22 cellular contexts compared by ENCODE assay signal in the genomic region with DNA sequence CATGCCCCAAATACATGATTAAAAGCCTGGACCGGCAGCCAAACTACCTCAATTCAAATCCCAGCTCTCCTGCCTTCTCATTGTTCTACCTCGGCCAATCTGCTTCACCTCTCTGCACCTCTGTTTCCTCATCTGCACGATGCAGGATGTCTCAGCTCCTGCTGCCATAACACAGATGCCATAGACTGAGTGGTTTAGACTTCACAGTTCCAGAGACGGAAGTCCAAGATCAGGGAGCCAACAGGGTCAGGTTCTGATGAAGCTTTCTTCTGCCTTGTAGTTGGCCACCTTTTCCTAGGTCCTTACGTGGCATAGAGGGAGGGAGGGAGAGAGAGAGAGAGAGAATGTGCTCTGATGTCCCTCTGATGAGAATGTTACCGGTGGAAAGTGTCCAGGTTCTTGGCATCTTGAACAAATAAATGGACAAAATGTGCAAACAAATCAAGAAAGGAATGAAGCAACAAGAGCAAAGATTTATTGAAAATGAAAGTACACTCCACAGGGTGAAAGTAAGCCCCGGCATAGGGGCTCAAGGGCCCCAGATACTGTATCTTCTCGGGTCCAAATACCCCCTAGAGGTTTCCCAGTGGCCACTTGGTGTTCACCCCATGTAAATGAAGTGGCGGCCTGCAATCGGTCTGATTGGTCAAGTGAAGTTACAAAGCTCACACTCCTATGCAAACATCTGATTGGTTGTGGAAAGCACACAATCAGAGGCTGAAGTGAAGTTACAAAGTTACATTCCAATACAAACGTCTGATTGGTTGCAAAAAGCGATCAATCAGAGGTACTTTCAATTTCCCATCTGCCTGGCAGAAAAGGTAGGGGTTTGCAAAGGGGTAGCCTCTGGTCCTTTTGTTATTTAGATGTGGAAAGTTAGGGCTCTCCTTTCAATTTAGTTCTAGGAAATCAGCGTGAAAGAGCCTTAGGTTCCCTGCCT.
"Had no signal": no experiment of that assay in that cellular context is flagged by ENCODE, and none has a peak within 500 bp of the region (broad histone marks: within the 10 kb centered on the region; RNA-seq: fewer than 3 reads in every experiment).

No MANE protein-coding gene starts in this region.

- H3K4me1 Mint-ChIP-seq: activated B cell treated with CpG ODN at 0.5 μM for 24 hours; activated naive CD8-positive, alpha-beta T cell treated with anti-CD3 and anti-CD28 coated beads, Interleukin-2, amount 10 ng/mL, durations not matched to agents 7 days and 5 days; naive B cell; stimulated activated memory B cell treated with anti-CD40 and anti-IgM and Interleukin-4, amounts not matched to agents 10 μg/mL and 1 μg/mL and 100 μg/mL, for 72 hours had no signal

- H3K36me3 ChIP-seq: neutrophil, sigmoid colon, thoracic aorta had no signal

- H3K9me3 ChIP-seq: neutrophil had no signal

- ATAC-seq: activated CD8-positive, alpha-beta T cell treated with anti-CD3 and anti-CD28 coated beads, Interleukin-2, amount 10 ng/mL, durations not matched to agents 7 days and 5 days; mucosa of descending colon; stimulated activated memory B cell treated with anti-CD40 and anti-IgM and Interleukin-4, amounts not matched to agents 10 μg/mL and 1 μg/mL and 100 μg/mL, for 72 hours had no signal

- H3K4me3 ChIP-seq: dorsolateral prefrontal cortex, mucosa of descending colon, sigmoid colon, thoracic aorta had no signal

- H3K27ac ChIP-seq: dorsolateral prefrontal cortex, neutrophil, sigmoid colon had no signal

- DNase-seq: activated B cell treated with CpG ODN at 0.5 μM for 24 hours; activated CD4-positive, alpha-beta T cell treated with anti-CD3 and anti-CD28 coated beads for 48 hours; activated CD8-positive, alpha-beta T cell treated with anti-CD3 and anti-CD28 coated beads, Interleukin-2, amount 10 ng/mL, durations not matched to agents 7 days and 5 days; activated naive CD4-positive, alpha-beta T cell treated with Interleukin-2 at 50 U/mL for 16 hours; activated naive CD8-positive, alpha-beta T cell treated with anti-CD3 and anti-CD28 coated beads, Interleukin-2, amount 10 ng/mL, durations not matched to agents 7 days and 5 days; activated T-cell treated with anti-CD3 and anti-CD28 coated beads, Interleukin-2, amount 50 U/mL, for 24 hours; amygdala; dorsolateral prefrontal cortex; erythroblast; foreskin melanocyte; glutamatergic neuron; hippocampal formation; mesenchymal stem cell; mucosa of descending colon; naive B cell; sigmoid colon; stimulated activated CD4-positive, alpha-beta T cell treated with anti-CD3 and anti-CD28 coated beads, Interleukin-4, amount 100 ng/mL, for 4 hours had no signal

- H3K27ac Mint-ChIP-seq: activated B cell treated with CpG ODN at 0.5 μM for 24 hours; activated CD8-positive, alpha-beta T cell treated with anti-CD3 and anti-CD28 coated beads, Interleukin-2, amount 10 ng/mL, durations not matched to agents 7 days and 5 days; activated naive CD8-positive, alpha-beta T cell treated with anti-CD3 and anti-CD28 coated beads, Interleukin-2, amount 10 ng/mL, durations not matched to agents 7 days and 5 days; activated T-cell treated with anti-CD3 and anti-CD28 coated beads, Interleukin-2, amount 50 U/mL, for 24 hours; activated T-helper 2 cell treated with anti-CD3 and anti-CD28 coated beads, Interferon-gamma antibody, Interleukin-2, Interleukin-4, amounts not matched to agents 10 μg/mL and 5 μg/mL and 100 μg/mL, durations not matched to agents 14 hours and 24 hours and 36 hours; naive B cell; stimulated activated memory B cell treated with anti-CD40 and anti-IgM and Interleukin-4, amounts not matched to agents 10 μg/mL and 1 μg/mL and 100 μg/mL, for 72 hours; T-helper 2 cell treated with Interferon-gamma antibody and Interleukin-4, amounts not matched to agents 5 μg/mL and 100 μg/mL, for 36 hours had no signal

- H3K36me3 Mint-ChIP-seq: stimulated activated memory B cell treated with anti-CD40 and anti-IgM and Interleukin-4, amounts not matched to agents 10 μg/mL and 1 μg/mL and 100 μg/mL, for 72 hours had no signal

- H3K4me3 Mint-ChIP-seq: activated B cell treated with CpG ODN at 0.5 μM for 24 hours; activated CD8-positive, alpha-beta T cell treated with anti-CD3 and anti-CD28 coated beads, Interleukin-2, amount 10 ng/mL, durations not matched to agents 7 days and 5 days; activated naive CD8-positive, alpha-beta T cell treated with anti-CD3 and anti-CD28 coated beads, Interleukin-2, amount 10 ng/mL, durations not matched to agents 7 days and 5 days; activated T-cell treated with anti-CD3 and anti-CD28 coated beads, Interleukin-2, amount 50 U/mL, for 24 hours; naive B cell; stimulated activated memory B cell treated with anti-CD40 and anti-IgM and Interleukin-4, amounts not matched to agents 10 μg/mL and 1 μg/mL and 100 μg/mL, for 72 hours; T-helper 2 cell treated with Interferon-gamma antibody and Interleukin-4, amounts not matched to agents 5 μg/mL and 100 μg/mL, for 36 hours had no signal
